In the genomic region with DNA sequence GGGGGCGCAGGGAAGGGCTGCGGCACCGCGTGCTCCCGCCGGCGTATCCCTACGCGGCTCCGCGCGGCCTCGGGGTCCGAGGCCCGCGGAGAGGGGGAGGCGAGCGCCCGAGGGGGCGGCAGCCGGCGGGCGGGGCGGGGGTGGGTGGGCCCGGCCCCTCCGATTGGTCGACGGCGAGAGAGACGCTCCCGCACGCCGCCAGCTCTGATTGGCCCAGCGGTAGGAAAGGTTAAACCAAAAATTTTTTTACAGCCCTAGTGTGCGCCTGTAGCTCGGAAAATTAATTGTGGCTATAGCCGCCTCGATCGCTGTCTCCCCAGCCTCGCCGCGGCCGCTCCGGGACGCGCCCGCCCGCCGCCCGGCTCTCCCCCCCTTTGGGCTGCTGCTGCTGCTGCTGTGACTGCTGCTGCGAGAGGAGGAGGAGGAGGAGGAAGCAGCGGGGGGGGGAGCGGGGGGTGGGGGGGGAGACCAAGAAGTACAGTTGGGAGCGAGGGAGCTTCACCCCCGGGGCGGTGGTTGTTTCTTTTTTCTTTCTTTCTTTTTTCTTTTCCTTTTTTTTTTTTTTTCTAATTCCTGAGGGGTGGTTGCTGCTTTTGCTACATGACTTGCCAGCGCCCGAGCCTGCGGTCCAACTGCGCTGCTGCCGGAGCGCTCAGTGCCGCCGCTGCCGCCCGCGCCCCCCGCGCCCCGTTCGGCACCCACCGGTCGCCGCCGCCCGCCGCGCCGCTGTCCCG, we compare ENCODE assay signal across 1 cellular context.
TF ChIP-seq lines count a peak whose summit lies in the region.

A gene (plus strand): TSS at position 283 of the 734 bp plus-strand sequence. CDS start 493 bp downstream, outside the sequence.

TF ChIP-seq in GM12878, 131 proteins besides CTCF, POLR2A, EP300 and RAD21 (continued from another document):
- TF ChIP-seq, protein P1, sequence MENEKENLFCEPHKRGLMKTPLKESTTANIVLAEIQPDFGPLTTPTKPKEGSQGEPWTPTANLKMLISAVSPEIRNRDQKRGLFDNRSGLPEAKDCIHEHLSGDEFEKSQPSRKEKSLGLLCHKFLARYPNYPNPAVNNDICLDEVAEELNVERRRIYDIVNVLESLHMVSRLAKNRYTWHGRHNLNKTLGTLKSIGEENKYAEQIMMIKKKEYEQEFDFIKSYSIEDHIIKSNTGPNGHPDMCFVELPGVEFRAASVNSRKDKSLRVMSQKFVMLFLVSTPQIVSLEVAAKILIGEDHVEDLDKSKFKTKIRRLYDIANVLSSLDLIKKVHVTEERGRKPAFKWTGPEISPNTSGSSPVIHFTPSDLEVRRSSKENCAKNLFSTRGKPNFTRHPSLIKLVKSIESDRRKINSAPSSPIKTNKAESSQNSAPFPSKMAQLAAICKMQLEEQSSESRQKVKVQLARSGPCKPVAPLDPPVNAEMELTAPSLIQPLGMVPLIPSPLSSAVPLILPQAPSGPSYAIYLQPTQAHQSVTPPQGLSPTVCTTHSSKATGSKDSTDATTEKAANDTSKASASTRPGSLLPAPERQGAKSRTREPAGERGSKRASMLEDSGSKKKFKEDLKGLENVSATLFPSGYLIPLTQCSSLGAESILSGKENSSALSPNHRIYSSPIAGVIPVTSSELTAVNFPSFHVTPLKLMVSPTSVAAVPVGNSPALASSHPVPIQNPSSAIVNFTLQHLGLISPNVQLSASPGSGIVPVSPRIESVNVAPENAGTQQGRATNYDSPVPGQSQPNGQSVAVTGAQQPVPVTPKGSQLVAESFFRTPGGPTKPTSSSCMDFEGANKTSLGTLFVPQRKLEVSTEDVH (IDR thresholded peaks at IDR 0.05; ENCODE audit: low read depth, partially characterized antibody): no peak
- TF ChIP-seq ZBED1 (IDR thresholded peaks at IDR 0.05; ENCODE audit: borderline replicate concordance): no peak
- TF ChIP-seq, protein P2, sequence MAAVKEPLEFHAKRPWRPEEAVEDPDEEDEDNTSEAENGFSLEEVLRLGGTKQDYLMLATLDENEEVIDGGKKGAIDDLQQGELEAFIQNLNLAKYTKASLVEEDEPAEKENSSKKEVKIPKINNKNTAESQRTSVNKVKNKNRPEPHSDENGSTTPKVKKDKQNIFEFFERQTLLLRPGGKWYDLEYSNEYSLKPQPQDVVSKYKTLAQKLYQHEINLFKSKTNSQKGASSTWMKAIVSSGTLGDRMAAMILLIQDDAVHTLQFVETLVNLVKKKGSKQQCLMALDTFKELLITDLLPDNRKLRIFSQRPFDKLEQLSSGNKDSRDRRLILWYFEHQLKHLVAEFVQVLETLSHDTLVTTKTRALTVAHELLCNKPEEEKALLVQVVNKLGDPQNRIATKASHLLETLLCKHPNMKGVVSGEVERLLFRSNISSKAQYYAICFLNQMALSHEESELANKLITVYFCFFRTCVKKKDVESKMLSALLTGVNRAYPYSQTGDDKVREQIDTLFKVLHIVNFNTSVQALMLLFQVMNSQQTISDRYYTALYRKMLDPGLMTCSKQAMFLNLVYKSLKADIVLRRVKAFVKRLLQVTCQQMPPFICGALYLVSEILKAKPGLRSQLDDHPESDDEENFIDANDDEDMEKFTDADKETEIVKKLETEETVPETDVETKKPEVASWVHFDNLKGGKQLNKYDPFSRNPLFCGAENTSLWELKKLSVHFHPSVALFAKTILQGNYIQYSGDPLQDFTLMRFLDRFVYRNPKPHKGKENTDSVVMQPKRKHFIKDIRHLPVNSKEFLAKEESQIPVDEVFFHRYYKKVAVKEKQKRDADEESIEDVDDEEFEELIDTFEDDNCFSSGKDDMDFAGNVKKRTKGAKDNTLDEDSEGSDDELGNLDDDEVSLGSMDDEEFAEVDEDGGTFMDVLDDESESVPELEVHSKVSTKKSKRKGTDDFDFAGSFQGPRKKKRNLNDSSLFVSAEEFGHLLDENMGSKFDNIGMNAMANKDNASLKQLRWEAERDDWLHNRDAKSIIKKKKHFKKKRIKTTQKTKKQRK (IDR thresholded peaks at IDR 0.05; ENCODE audit: low read depth, low read length): no peak
- TF ChIP-seq CHD2 (IDR thresholded peaks at IDR 0.05; ENCODE audit: borderline replicate concordance, low read depth, low read length): no peak
- TF ChIP-seq, protein P3, sequence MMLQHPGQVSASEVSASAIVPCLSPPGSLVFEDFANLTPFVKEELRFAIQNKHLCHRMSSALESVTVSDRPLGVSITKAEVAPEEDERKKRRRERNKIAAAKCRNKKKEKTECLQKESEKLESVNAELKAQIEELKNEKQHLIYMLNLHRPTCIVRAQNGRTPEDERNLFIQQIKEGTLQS (IDR thresholded peaks at IDR 0.05; ENCODE audit: borderline replicate concordance, extremely low read depth, low read depth, low read length): no peak
- TF ChIP-seq SIN3A (IDR thresholded peaks at IDR 0.05; ENCODE audit: low read depth, low read length): no peak
- no peak for TF ChIP-seq KDM1A (IDR thresholded peaks at IDR 0.05; ENCODE audit: borderline replicate concordance)
- TF ChIP-seq CBFB (IDR thresholded peaks at IDR 0.05; ENCODE audit: low read depth): no peak
- TF ChIP-seq GATAD2B (conservative IDR thresholded peaks at IDR 0.05; ENCODE audit: low read depth): no peak
- TF ChIP-seq CHD1 (IDR thresholded peaks at IDR 0.05; ENCODE audit: low read depth, low read length): no peak
- no peak for TF ChIP-seq STAT1 (conservative IDR thresholded peaks at IDR 0.05)
- TF ChIP-seq BMI1 (IDR thresholded peaks at IDR 0.05; ENCODE audit: borderline replicate concordance): no peak
- TF ChIP-seq TCF3 (IDR thresholded peaks at IDR 0.05; ENCODE audit: borderline replicate concordance, insufficient read depth, low read depth, low read length): no peak
- TF ChIP-seq DPF2 (IDR thresholded peaks at IDR 0.05): no peak
- TF ChIP-seq, protein P4, sequence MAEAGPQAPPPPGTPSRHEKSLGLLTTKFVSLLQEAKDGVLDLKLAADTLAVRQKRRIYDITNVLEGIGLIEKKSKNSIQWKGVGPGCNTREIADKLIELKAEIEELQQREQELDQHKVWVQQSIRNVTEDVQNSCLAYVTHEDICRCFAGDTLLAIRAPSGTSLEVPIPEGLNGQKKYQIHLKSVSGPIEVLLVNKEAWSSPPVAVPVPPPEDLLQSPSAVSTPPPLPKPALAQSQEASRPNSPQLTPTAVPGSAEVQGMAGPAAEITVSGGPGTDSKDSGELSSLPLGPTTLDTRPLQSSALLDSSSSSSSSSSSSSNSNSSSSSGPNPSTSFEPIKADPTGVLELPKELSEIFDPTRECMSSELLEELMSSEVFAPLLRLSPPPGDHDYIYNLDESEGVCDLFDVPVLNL (IDR thresholded peaks at IDR 0.05; ENCODE audit: low read depth, low read length): no peak
- TF ChIP-seq, protein P5, sequence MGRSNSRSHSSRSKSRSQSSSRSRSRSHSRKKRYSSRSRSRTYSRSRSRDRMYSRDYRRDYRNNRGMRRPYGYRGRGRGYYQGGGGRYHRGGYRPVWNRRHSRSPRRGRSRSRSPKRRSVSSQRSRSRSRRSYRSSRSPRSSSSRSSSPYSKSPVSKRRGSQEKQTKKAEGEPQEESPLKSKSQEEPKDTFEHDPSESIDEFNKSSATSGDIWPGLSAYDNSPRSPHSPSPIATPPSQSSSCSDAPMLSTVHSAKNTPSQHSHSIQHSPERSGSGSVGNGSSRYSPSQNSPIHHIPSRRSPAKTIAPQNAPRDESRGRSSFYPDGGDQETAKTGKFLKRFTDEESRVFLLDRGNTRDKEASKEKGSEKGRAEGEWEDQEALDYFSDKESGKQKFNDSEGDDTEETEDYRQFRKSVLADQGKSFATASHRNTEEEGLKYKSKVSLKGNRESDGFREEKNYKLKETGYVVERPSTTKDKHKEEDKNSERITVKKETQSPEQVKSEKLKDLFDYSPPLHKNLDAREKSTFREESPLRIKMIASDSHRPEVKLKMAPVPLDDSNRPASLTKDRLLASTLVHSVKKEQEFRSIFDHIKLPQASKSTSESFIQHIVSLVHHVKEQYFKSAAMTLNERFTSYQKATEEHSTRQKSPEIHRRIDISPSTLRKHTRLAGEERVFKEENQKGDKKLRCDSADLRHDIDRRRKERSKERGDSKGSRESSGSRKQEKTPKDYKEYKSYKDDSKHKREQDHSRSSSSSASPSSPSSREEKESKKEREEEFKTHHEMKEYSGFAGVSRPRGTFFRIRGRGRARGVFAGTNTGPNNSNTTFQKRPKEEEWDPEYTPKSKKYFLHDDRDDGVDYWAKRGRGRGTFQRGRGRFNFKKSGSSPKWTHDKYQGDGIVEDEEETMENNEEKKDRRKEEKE (IDR thresholded peaks at IDR 0.05): no peak
- no peak for TF ChIP-seq BRCA1 (IDR thresholded peaks at IDR 0.05; ENCODE audit: low read depth, low read length)
TF ChIP-seq in GM12878: peak in this region for 0.
